16 cellular contexts compared by ENCODE assay signal in the genomic region with DNA sequence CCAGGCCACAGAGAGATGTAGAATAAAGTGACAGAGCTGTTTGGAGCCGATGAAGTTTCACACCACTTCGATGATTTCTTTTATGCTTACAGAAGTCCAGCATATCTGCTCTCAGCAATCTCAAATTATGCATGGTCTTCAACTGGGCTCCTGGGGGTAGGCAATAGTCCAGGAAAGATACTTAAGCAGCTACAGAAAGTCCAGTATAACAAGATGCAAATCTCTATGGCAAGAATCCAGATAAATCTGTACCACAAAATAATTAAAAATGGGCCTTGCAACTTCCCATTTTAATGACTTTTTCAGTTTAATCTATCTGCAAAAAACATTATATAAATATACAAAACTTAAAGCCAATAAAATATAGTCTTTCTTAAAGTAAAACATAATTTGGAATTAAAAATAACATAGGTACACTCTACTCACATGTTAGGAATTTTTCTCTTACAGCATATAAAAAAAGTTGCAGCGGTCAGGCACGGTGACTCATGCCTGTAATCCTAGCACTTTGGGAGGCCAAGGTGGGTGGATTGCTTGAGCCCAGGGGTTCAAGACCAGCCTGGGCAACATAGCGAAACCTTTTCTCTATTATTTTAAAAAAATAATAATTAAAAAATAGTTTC. TPM values are rescaled to one million over a fixed set of nuclear protein-coding genes. Genes with fewer than 3 reads are reported as not detected.
A peak's percentile ranks its signal among the peaks of the same experiment; 100 is the strongest.
DNase-seq lines count a peak whose midpoint lies in the region; ATAC-seq, FAIRE-seq and TF ChIP-seq lines count a peak whose summit lies in the region.
"Had no signal": no experiment of that assay in that cellular context is flagged by ENCODE, and none has a peak within 500 bp of the region (broad histone marks: within the 10 kb centered on the region; RNA-seq: fewer than 3 reads in every experiment).

No MANE protein-coding gene starts in this region.

- no peaks in the 10 kb centered on the region for H3K9me3 ChIP-seq in breast epithelium
- H3K9me3 ChIP-seq in SJSA1 (replicated peaks): no peaks in the 10 kb centered on the region
- H3K9me3 ChIP-seq: upper lobe of left lung had no signal

- FAIRE-seq in urothelium cell line (lab: Jason Lieb, UNC): no peak

- H3K36me3 ChIP-seq in breast epithelium (no peaks in the 10 kb centered on the region), SJSA1 (peaks cover 38% of the 10 kb centered on the region)

- POLR2A ChIA-PET in MCF 10A (lab: Yijun Ruan, JAX): interaction anchor here (1.0 to 1.1 kb wide), 2 partner anchors 10 to 13 kb away, joined by 3 to 4 read pairs; no protein-coding TSS in a partner anchor
- POLR2A ChIA-PET in WTC11 (lab: Charles Lee): no interaction called here

- H3K4me1 ChIP-seq in breast epithelium: no peaks in the 10 kb centered on the region
- H3K4me1 ChIP-seq in SJSA1 (replicated peaks): peaks cover 5% of the 10 kb centered on the region; the same call in 1 of the 2 replicates
- H3K4me1 ChIP-seq: parathyroid adenoma, upper lobe of left lung had no signal

- H3K27me3 Mint-ChIP-seq in MCF 10A (ENCODE audit: insufficient read depth, unreplicated experiment): no peaks in the 10 kb centered on the region
- no peaks in the 10 kb centered on the region; the same call in 1 of the 2 replicates for H3K27me3 Mint-ChIP-seq in WTC11 (ENCODE audit: low read depth)
- H3K27me3 Mint-ChIP-seq: central memory CD8-positive, alpha-beta T cell; T-cell had no signal

- H3K27ac Mint-ChIP-seq in MCF 10A (ENCODE audit: low read depth, unreplicated experiment) (no peak overlapping the region), WTC11 (no peak overlapping the region)

- ATAC-seq in WTC11 (no peak), HG02973 (IDR thresholded peaks at IDR 0.05; ENCODE audit: unreplicated experiment) (no peak)
- ATAC-seq: T-cell had no signal

- CTCF ChIA-PET in MCF 10A (lab: Yijun Ruan, JAX): interaction anchor here (0.7 kb wide), 1 partner anchor 12 kb away, joined by 3 read pairs; no protein-coding TSS in a partner anchor
- CTCF ChIA-PET in WTC11 (lab: Charles Lee): interaction anchor here (2.1 kb wide), 1 partner anchor 135 kb away, joined by 5 read pairs; no protein-coding TSS in a partner anchor

- DNase-seq in MCF 10A (ENCODE audit: unreplicated experiment) (peak; percentile 39), breast epithelium (ENCODE audit: low spot score in 2 of 2) (no peak), SJSA1 (ENCODE audit: low read depth in 1 of 2, low spot score in 2 of 2) (peak; percentile 41 to 65), fibroblast of gingiva (ENCODE audit: low read depth) (peak; percentile 40), urothelium cell line (ENCODE audit: low spot score) (peak; percentile 41), coronary artery (ENCODE audit: low spot score) (no peak), WTC11 (ENCODE audit: low spot score) (no peak)
- DNase-seq: 8988T; activated CD4-positive, alpha-beta T cell treated with anti-CD3 and anti-CD28 coated beads, Interleukin-2, amount 50 U/mL, for 1 hour; DND-41; NCI-H2081 treated with DMSO at 0.1 percent for 48 hours; T-cell; upper lobe of left lung had no signal

- H3K4me3 ChIP-seq in breast epithelium (no peak overlapping the region), SJSA1 (no peak overlapping the region), coronary artery (no peak overlapping the region)
- H3K4me3 ChIP-seq: upper lobe of left lung had no signal

- TF ChIP-seq POLR2A in breast epithelium (IDR thresholded peaks at IDR 0.05): no peak

- H3K36me3 Mint-ChIP-seq in MCF 10A (ENCODE audit: insufficient read depth, unreplicated experiment) (peaks cover 13% of the 10 kb centered on the region), WTC11 (peaks cover 20% of the 10 kb centered on the region)

- H3K27ac ChIP-seq in breast epithelium (no peak overlapping the region), SJSA1 (peak overlapping the region; percentile 22), coronary artery (no peak overlapping the region)
- H3K27ac ChIP-seq: parathyroid adenoma, upper lobe of left lung had no signal

- no TSS peak for BruUV-seq in MCF 10A (replicated peaks; lab: Mats Ljungman, UMichigan)

- H3K9me3 Mint-ChIP-seq in MCF 10A (ENCODE audit: unreplicated experiment) (no peaks in the 10 kb centered on the region), WTC11 (peaks cover 5% of the 10 kb centered on the region; the same call in 1 of the 2 replicates)
- H3K9me3 Mint-ChIP-seq: central memory CD8-positive, alpha-beta T cell; T-cell had no signal

- H3K4me1 Mint-ChIP-seq in MCF 10A (ENCODE audit: insufficient read depth, unreplicated experiment) (peaks cover 5% of the 10 kb centered on the region), WTC11 (peaks cover 9% of the 10 kb centered on the region; the same call in 1 of the 2 replicates)
- H3K4me1 Mint-ChIP-seq: central memory CD8-positive, alpha-beta T cell; T-cell had no signal

- H3K4me3 Mint-ChIP-seq in MCF 10A (ENCODE audit: unreplicated experiment) (no peak overlapping the region), WTC11 (no peak overlapping the region)
- H3K4me3 Mint-ChIP-seq: central memory CD8-positive, alpha-beta T cell; T-cell had no signal

- H3K27me3 ChIP-seq in breast epithelium (no peaks in the 10 kb centered on the region), SJSA1 (replicated peaks) (no peaks in the 10 kb centered on the region)
- H3K27me3 ChIP-seq: upper lobe of left lung had no signal

- intact Hi-C loops in MCF 10A (cut with micrococcal nuclease): no loop called here
- intact Hi-C loops in breast epithelium (cut with DNase I; ENCODE audit: low total_unique reads): no loop called here

- TF ChIP-seq CTCF in MCF 10A (IDR thresholded peaks at IDR 0.05; ENCODE audit: unreplicated experiment): no peak
- TF ChIP-seq CTCF in breast epithelium (IDR thresholded peaks at IDR 0.05): no peak
- TF ChIP-seq CTCF in coronary artery (IDR thresholded peaks at IDR 0.05): no peak
- no peak for TF ChIP-seq CTCF in WTC11 (IDR thresholded peaks at IDR 0.05)

TF ChIP-seq in WTC11, 78 proteins besides CTCF, POLR2A, EP300 and RAD21 (continues in another document):
- TF ChIP-seq ZBTB21 (CRISPR knock-in tag; IDR thresholded peaks at IDR 0.05; ENCODE audit: borderline replicate concordance) (no peak), SMAD3 (CRISPR knock-in tag; IDR thresholded peaks at IDR 0.05; ENCODE audit: borderline replicate concordance) (no peak), NR1H2 (CRISPR knock-in tag; IDR thresholded peaks at IDR 0.05) (no peak), NFE2L1 (CRISPR knock-in tag; IDR thresholded peaks at IDR 0.05) (no peak), SMAD4 (CRISPR knock-in tag; IDR thresholded peaks at IDR 0.05) (no peak), MYBL2 (CRISPR knock-in tag; IDR thresholded peaks at IDR 0.05) (no peak), SP1 (CRISPR knock-in tag; conservative IDR thresholded peaks at IDR 0.05) (no peak), ZNF121 (CRISPR knock-in tag; IDR thresholded peaks at IDR 0.05) (no peak), HMGA2 (CRISPR knock-in tag; IDR thresholded peaks at IDR 0.05) (no peak), CBFB (CRISPR knock-in tag; IDR thresholded peaks at IDR 0.05; ENCODE audit: low read depth) (no peak), SOX15 (CRISPR knock-in tag; IDR thresholded peaks at IDR 0.05) (no peak), KAT7 (CRISPR knock-in tag; IDR thresholded peaks at IDR 0.05; ENCODE audit: borderline replicate concordance) (no peak), OVOL2 (CRISPR knock-in tag; IDR thresholded peaks at IDR 0.05; ENCODE audit: borderline replicate concordance) (no peak)
- TF ChIP-seq, protein P1, sequence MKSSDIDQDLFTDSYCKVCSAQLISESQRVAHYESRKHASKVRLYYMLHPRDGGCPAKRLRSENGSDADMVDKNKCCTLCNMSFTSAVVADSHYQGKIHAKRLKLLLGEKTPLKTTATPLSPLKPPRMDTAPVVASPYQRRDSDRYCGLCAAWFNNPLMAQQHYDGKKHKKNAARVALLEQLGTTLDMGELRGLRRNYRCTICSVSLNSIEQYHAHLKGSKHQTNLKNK (CRISPR knock-in tag; IDR thresholded peaks at IDR 0.05): no peak
- TF ChIP-seq, protein P2, sequence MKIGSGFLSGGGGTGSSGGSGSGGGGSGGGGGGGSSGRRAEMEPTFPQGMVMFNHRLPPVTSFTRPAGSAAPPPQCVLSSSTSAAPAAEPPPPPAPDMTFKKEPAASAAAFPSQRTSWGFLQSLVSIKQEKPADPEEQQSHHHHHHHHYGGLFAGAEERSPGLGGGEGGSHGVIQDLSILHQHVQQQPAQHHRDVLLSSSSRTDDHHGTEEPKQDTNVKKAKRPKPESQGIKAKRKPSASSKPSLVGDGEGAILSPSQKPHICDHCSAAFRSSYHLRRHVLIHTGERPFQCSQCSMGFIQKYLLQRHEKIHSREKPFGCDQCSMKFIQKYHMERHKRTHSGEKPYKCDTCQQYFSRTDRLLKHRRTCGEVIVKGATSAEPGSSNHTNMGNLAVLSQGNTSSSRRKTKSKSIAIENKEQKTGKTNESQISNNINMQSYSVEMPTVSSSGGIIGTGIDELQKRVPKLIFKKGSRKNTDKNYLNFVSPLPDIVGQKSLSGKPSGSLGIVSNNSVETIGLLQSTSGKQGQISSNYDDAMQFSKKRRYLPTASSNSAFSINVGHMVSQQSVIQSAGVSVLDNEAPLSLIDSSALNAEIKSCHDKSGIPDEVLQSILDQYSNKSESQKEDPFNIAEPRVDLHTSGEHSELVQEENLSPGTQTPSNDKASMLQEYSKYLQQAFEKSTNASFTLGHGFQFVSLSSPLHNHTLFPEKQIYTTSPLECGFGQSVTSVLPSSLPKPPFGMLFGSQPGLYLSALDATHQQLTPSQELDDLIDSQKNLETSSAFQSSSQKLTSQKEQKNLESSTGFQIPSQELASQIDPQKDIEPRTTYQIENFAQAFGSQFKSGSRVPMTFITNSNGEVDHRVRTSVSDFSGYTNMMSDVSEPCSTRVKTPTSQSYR (CRISPR knock-in tag; IDR thresholded peaks at IDR 0.05): no peak
- TF ChIP-seq, protein P3, sequence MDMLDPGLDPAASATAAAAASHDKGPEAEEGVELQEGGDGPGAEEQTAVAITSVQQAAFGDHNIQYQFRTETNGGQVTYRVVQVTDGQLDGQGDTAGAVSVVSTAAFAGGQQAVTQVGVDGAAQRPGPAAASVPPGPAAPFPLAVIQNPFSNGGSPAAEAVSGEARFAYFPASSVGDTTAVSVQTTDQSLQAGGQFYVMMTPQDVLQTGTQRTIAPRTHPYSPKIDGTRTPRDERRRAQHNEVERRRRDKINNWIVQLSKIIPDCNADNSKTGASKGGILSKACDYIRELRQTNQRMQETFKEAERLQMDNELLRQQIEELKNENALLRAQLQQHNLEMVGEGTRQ (CRISPR knock-in tag; IDR thresholded peaks at IDR 0.05): no peak

RNA-seq across cellular contexts. Expression of a gene that starts 20.5 kb away (rescaled TPM):
- total RNA-seq in MCF 10A (2022) (7.1 and 10.8 TPM in 2 replicates), breast epithelium (1 to 10 TPM; 2.1 to 5.4 (median 2.9) TPM), WTC11 (2021) (39.4 to 45.2 TPM (median 41.9 TPM) in 3 replicates)
- 110 and 113 TPM in 2 replicates for total RNA-seq in SJSA1 (2014; rRNA removed; shearing (Covaris generic))

RNA-seq across cellular contexts. Expression of a gene that starts 43.8 kb away (rescaled TPM):
- 77.9 and 87.1 TPM in 2 replicates for total RNA-seq in MCF 10A (2022)
- total RNA-seq in breast epithelium: 10 to 100 TPM; 18.6 to 38.0 (median 29.0) TPM
- 26.8 and 58.8 TPM in 2 replicates for total RNA-seq in SJSA1 (2014; rRNA removed; shearing (Covaris generic))
- 8.8 to 12.2 TPM (median 11.3 TPM) in 3 replicates for total RNA-seq in WTC11 (2021)

Comparison
In these comparisons a context has a peak if more than half of its experiments do, and no peak if none do; other contexts are left out.
1. DNase-seq: peak in MCF 10A (single experiment), SJSA1 (2 of 2), fibroblast of gingiva (single experiment) and urothelium cell line (single experiment); none in breast epithelium (0 of 2), coronary artery (single experiment) and WTC11 (single experiment).